In the genomic region with DNA sequence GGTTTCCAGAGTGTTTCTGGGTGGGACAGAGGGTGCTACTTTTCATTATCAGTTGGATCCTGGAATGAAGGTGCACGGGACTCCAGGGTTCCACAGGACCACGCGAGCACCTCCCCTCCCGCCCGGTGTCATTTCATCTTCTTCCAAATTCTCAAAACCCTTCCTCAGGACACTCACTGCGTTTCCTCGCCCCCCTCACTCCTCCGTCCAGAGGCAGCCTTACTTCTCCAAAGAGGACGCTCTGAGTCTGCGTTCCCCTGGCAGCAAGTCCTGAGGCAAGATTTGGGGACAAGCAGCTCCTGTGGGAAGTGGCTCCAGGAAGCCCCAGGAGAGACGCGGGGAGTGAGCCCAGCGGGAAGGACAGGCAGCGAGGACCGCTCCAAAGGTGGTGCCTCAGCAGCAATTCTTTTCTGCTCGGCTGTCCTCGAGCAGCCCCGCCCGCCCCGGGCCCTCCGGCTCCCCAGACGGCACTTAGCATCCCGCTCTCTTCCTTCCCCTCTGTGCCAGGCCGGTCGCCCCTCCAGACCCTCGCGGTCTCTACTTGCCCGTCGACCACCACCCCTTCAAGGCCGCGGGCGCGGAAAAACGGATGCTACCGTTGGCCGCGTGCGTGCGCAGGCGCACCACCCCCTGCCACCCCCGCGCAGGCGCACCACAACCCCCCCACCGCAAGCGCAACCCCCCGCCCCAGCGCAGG, we compare ENCODE assay signal across 8 cellular contexts. TPM values are rescaled to one million over a fixed set of nuclear protein-coding genes. Genes with fewer than 3 reads are reported as not detected.
A peak's percentile ranks its signal among the peaks of the same experiment; 100 is the strongest.
DNase-seq lines count a peak whose midpoint lies in the region; ATAC-seq lines count a peak whose summit lies in the region.

No MANE protein-coding gene starts in this region.

- DNase-seq in NOMO-1 (lab: John Stamatoyannopoulos, UW; ENCODE audit: unreplicated experiment in 2 of 2) = peak; percentile 35 to 40
- DNase-seq in NOMO-1 treated with DMSO at 0.1 percent for 48 hours (lab: John Stamatoyannopoulos, UW; ENCODE audit: unreplicated experiment) = no peak
- DNase-seq in NCI-H1048 (lab: John Stamatoyannopoulos, UW) = peak; percentile 55
- DNase-seq in naive thymus-derived CD4-positive, alpha-beta T cell = no peak
- no peak for DNase-seq in UCSD-AML1 (lab: John Stamatoyannopoulos, UW; ENCODE audit: unreplicated experiment)
- DNase-seq in RPMI8226 = no peak

- H3K9ac ChIP-seq in duodenal mucosa (ENCODE audit: low read depth in 1 of 2, low read length in 2 of 2) = peak overlapping the region; percentile 83 to 85

- intact Hi-C loops in naive thymus-derived CD4-positive, alpha-beta T cell (cut with micrococcal nuclease) = loop anchor here (2.0 to 5.0 kb wide), 4 partner anchors 169 to 1061 kb away; a partner anchor contains a TSS

- POLR2A ChIA-PET in naive thymus-derived CD4-positive, alpha-beta T cell (lab: Charles Lee) = interaction anchor here (1.0 kb wide), 1 partner anchor 17 kb away, joined by 3 read pairs; no protein-coding TSS in a partner anchor

- H3K27me3 Mint-ChIP-seq in naive thymus-derived CD4-positive, alpha-beta T cell = peaks cover 0 to 7% (median 0%) of the 10 kb centered on the region in 5 donors

- no peaks in the 10 kb centered on the region for H3K9me3 ChIP-seq in duodenal mucosa (ENCODE audit: control insufficient read depth in 1 of 2, low read length in 2 of 2)
- no peaks in the 10 kb centered on the region for H3K9me3 ChIP-seq in naive thymus-derived CD4-positive, alpha-beta T cell (ENCODE audit: control insufficient read depth in 2 of 3, low read length in 3 of 3)

- CTCF ChIA-PET in naive thymus-derived CD4-positive, alpha-beta T cell (lab: Charles Lee) = no interaction called here

- H3K36me3 ChIP-seq in duodenal mucosa (ENCODE audit: control insufficient read depth in 1 of 2, insufficient read depth in 2 of 2, low read length in 2 of 2) = no peaks in the 10 kb centered on the region
- H3K36me3 ChIP-seq in naive thymus-derived CD4-positive, alpha-beta T cell (ENCODE audit: control insufficient read depth in 2 of 3, insufficient read depth in 3 of 3, low read length in 3 of 3) = peaks cover 0 to 3% (median 0%) of the 10 kb centered on the region in 3 experiments

- peaks cover 0 to 25% (median 17%) of the 10 kb centered on the region in 5 donors for H3K36me3 Mint-ChIP-seq in naive thymus-derived CD4-positive, alpha-beta T cell

- peak overlapping the region; percentile 85 to 96 (median 90) for H3K4me3 Mint-ChIP-seq in naive thymus-derived CD4-positive, alpha-beta T cell

- H3K9me3 Mint-ChIP-seq in naive thymus-derived CD4-positive, alpha-beta T cell = peaks cover 0 to 13% (median 0%) of the 10 kb centered on the region in 11 donors

- peak; percentile 40 for ATAC-seq in HG02571 (IDR thresholded peaks at IDR 0.05; ENCODE audit: unreplicated experiment)
- ATAC-seq in naive thymus-derived CD4-positive, alpha-beta T cell = peak; percentile 22

- H3K4me1 Mint-ChIP-seq in naive thymus-derived CD4-positive, alpha-beta T cell = peaks cover 44 to 77% (median 65%) of the 10 kb centered on the region in 7 donors

- H3K27me3 ChIP-seq in duodenal mucosa (ENCODE audit: control insufficient read depth in 1 of 2, insufficient read depth in 2 of 2, low read length in 2 of 2) = no peaks in the 10 kb centered on the region
- no peaks in the 10 kb centered on the region for H3K27me3 ChIP-seq in naive thymus-derived CD4-positive, alpha-beta T cell (ENCODE audit: control insufficient read depth in 2 of 2, insufficient read depth in 2 of 2, low read length in 2 of 2)

- H3K27ac ChIP-seq in duodenal mucosa (ENCODE audit: low read depth, low read length) = no peak overlapping the region
- peak overlapping the region; percentile 80 for H3K27ac ChIP-seq in naive thymus-derived CD4-positive, alpha-beta T cell (ENCODE audit: low read depth, low read length)

- peaks cover 15 to 29% of the 10 kb centered on the region in 2 donors for H3K4me1 ChIP-seq in duodenal mucosa (ENCODE audit: control insufficient read depth in 1 of 2, insufficient read depth in 2 of 2, low read length in 2 of 2)
- peaks cover 10 to 22% of the 10 kb centered on the region in 2 donors for H3K4me1 ChIP-seq in naive thymus-derived CD4-positive, alpha-beta T cell (ENCODE audit: control insufficient read depth in 2 of 2, insufficient read depth in 2 of 2, low read length in 2 of 2)

- peak overlapping the region; percentile 97 to 98 for H3K4me3 ChIP-seq in duodenal mucosa (ENCODE audit: low read depth in 1 of 2, low read length in 2 of 2)
- peak overlapping the region; percentile 96 for H3K4me3 ChIP-seq in naive thymus-derived CD4-positive, alpha-beta T cell (ENCODE audit: low read length)

- peak overlapping the region; percentile 86 to 97 (median 95) for H3K27ac Mint-ChIP-seq in naive thymus-derived CD4-positive, alpha-beta T cell

RNA-seq across cellular contexts. Expression of a gene that starts 0.6 kb away (rescaled TPM):
- total RNA-seq in naive thymus-derived CD4-positive, alpha-beta T cell = 10 to 100 TPM in 1 of 5 experiments, 1 to 10 TPM in 4; 3.4 to 10.8 (median 7.1) TPM
- polyA plus RNA-seq in naive thymus-derived CD4-positive, alpha-beta T cell = 1 to 10 TPM; 1.8 to 4.9 TPM

RNA-seq across cellular contexts. Expression of a gene that starts 23.7 kb away (rescaled TPM):
- 10 to 100 TPM in 4 of 5 experiments, 1 to 10 TPM in 1; 8.7 to 19.4 (median 12.0) TPM for total RNA-seq in naive thymus-derived CD4-positive, alpha-beta T cell
- 1 to 10 TPM; 4.6 to 7.2 TPM for polyA plus RNA-seq in naive thymus-derived CD4-positive, alpha-beta T cell

Comparison
In these comparisons a context has a peak if more than half of its experiments do, and no peak if none do; other contexts are left out.
1. DNase-seq: peak in NOMO-1 (2 of 2) and NCI-H1048 (single experiment); none in NOMO-1 treated with DMSO at 0.1 percent for 48 hours (single experiment), naive thymus-derived CD4-positive, alpha-beta T cell (0 of 9), UCSD-AML1 (single experiment) and RPMI8226 (single experiment).